ENCODE assay signal across 9 cellular contexts in the genomic region with DNA sequence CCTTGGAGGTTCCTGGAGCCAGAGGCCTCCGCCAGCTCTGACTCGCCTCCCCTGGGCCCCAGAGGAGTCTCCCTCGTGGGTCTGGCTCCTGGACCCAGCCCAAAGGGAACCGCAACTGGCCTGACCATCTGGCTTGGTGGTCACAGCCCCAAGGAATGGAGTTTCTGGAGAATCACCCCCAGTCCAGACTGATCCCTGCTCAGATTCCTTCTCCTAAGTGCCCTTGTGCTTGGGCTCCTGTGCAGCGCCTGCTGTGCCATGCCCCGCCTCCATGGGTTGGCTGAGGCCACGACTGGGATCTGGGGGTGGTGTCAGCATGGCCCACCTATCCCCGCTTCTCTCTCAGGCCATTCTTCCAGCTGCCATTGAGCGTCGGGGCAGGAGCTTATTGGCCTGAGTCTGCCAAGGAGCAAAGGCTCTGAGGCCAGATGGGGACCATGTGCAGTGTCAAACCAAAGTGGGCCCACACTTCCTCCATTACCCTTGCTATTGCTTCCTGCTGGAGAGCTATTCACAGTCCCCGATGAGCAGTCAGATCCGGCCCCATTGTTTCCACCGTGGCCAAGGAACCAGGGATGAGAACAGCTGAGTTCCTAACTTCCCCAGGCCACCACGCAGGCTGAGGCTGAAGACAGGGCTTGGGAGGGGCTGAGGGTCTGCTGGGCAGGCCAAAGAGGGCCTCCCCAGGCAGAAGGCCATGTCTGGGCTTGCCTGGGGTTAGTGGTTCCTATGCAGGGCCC. TPM values are rescaled to one million over a fixed set of nuclear protein-coding genes. Genes with fewer than 3 reads are reported as not detected.
DNase-seq lines count a peak whose midpoint lies in the region; ATAC-seq, FAIRE-seq and TF ChIP-seq lines count a peak whose summit lies in the region.
"Had no signal": no experiment of that assay in that cellular context is flagged by ENCODE, and none has a peak within 500 bp of the region (broad histone marks: within the 10 kb centered on the region; RNA-seq: fewer than 3 reads in every experiment).

No MANE protein-coding gene starts in this region.

- no peak overlapping the region for H3K4me3 ChIP-seq in endothelial cell of umbilical vein (replicated peaks in 1 of 3; ENCODE audit: insufficient read depth in 1 of 3, low read depth in 1 of 3, low read length in 3 of 3)

- no peaks in the 10 kb centered on the region for H3K27me3 Mint-ChIP-seq in osteocyte (ENCODE audit: unreplicated experiment)

- peak overlapping the region; percentile 6 for H3K4me2 ChIP-seq in endothelial cell of umbilical vein (ENCODE audit: insufficient read depth, low read length)

- peak overlapping the region; percentile 93 for H3K27ac Mint-ChIP-seq in osteocyte (ENCODE audit: unreplicated experiment)

- no peaks in the 10 kb centered on the region for H3K9me3 ChIP-seq in endothelial cell of umbilical vein (replicated peaks; ENCODE audit: control insufficient read depth, insufficient read depth, low read length)

- H3K79me2 ChIP-seq in endothelial cell of umbilical vein (ENCODE audit: control insufficient read depth, insufficient read depth, low read length) = no peaks in the 10 kb centered on the region

- no peaks in the 10 kb centered on the region for H3K9me3 Mint-ChIP-seq in osteocyte (ENCODE audit: unreplicated experiment)

- peaks cover 16% of the 10 kb centered on the region for H3K4me1 ChIP-seq in endothelial cell of umbilical vein (ENCODE audit: control insufficient read depth, extremely low read depth, insufficient read depth, low read length)

- H3K9me1 ChIP-seq in endothelial cell of umbilical vein (replicated peaks; ENCODE audit: control insufficient read depth, extremely low read depth, insufficient read depth, low read length) = no peaks in the 10 kb centered on the region

- no peaks in the 10 kb centered on the region for H3K36me3 ChIP-seq in endothelial cell of umbilical vein (ENCODE audit: control insufficient read depth in 2 of 2, extremely low read depth in 1 of 2, insufficient read depth in 2 of 2, low read length in 2 of 2)

- no peak overlapping the region for H3K9ac ChIP-seq in endothelial cell of umbilical vein (replicated peaks; ENCODE audit: extremely low read depth, insufficient read depth, low read length)

- TF ChIP-seq POLR2A in endothelial cell of umbilical vein (IDR thresholded peaks at IDR 0.05; ENCODE audit: low read depth, low read length) = peak; percentile 30

- no peaks in the 10 kb centered on the region for H4K20me1 ChIP-seq in endothelial cell of umbilical vein (replicated peaks; ENCODE audit: control insufficient read depth, extremely low read depth, insufficient read depth, low read length)

- dilution Hi-C loops in endothelial cell of umbilical vein (cut with MboI; ENCODE audit: extremely low pct_ligation_motif_present, low sequenced_read_pairs) = no loop called here

- no peak overlapping the region for H3K4me3 Mint-ChIP-seq in osteocyte (ENCODE audit: unreplicated experiment)

- CTCF ChIA-PET in endothelial cell of umbilical vein (lab: Charles Lee) = interaction anchor here (1.1 to 2.3 kb wide), 7 partner anchors 30 to 228 kb away, joined by 4 to 15 read pairs (median 5); a partner anchor contains a TSS

- H3K4me1 Mint-ChIP-seq in osteocyte (ENCODE audit: unreplicated experiment) = peaks cover 56% of the 10 kb centered on the region

- BruUV-seq in endothelial cell of umbilical vein (replicated peaks; lab: Mats Ljungman, UMichigan) = no TSS peak

- peak; percentile 82 for DNase-seq in EL
- DNase-seq in RPMI7951 (ENCODE audit: low read depth) = peak; percentile 97
- DNase-seq in endothelial cell of umbilical vein (ENCODE audit: low read depth, low spot score) = peak; percentile 84
- DNase-seq in osteocyte (ENCODE audit: extremely low spot score, unreplicated experiment) = no peak
- no peak for DNase-seq in NOMO-1 treated with dmso at 0.1 percent for 144 hours (lab: John Stamatoyannopoulos, UW; ENCODE audit: unreplicated experiment)

- no peak overlapping the region for H2AFZ ChIP-seq in endothelial cell of umbilical vein (ENCODE audit: low read depth, low read length)

- intact Hi-C loops in endothelial cell of umbilical vein (cut with micrococcal nuclease) = loop anchor here (2.0 to 5.0 kb wide), 3 partner anchors 39 to 229 kb away; no protein-coding TSS in a partner anchor

- H3K27me3 ChIP-seq in endothelial cell of umbilical vein (ENCODE audit: control insufficient read depth in 2 of 2, insufficient read depth in 2 of 2, low read length in 2 of 2) = peaks cover 42 to 44% of the 10 kb centered on the region in 2 experiments

- peaks cover 4% of the 10 kb centered on the region for H3K36me3 Mint-ChIP-seq in osteocyte (ENCODE audit: unreplicated experiment)

- H3K27ac ChIP-seq in endothelial cell of umbilical vein (ENCODE audit: insufficient read depth, low read depth, low read length) = no peak overlapping the region

- ATAC-seq in HG02588 (IDR thresholded peaks at IDR 0.05; ENCODE audit: unreplicated experiment) = no peak
- ATAC-seq in GM18517 (IDR thresholded peaks at IDR 0.05; ENCODE audit: unreplicated experiment) = no peak
- no peak for ATAC-seq in HG02642 (IDR thresholded peaks at IDR 0.05; ENCODE audit: poor library complexity, unreplicated experiment)

- POLR2A ChIA-PET in endothelial cell of umbilical vein (lab: Charles Lee) = no interaction called here

- FAIRE-seq in endothelial cell of umbilical vein (lab: Jason Lieb, UNC) = peak; percentile 99

- TF ChIP-seq CTCF in endothelial cell of umbilical vein (IDR thresholded peaks at IDR 0.05; ENCODE audit: extremely low read depth in 1 of 2, insufficient read depth in 1 of 2, low read depth in 1 of 2, low read length in 2 of 2) = no peak
- no peak for TF ChIP-seq CTCF in osteocyte (IDR thresholded peaks at IDR 0.05)

TF ChIP-seq in endothelial cell of umbilical vein, 7 proteins besides CTCF, POLR2A, EP300 and RAD21:
- peak; percentile 89 for TF ChIP-seq MYC (IDR thresholded peaks at IDR 0.05; ENCODE audit: low read depth, low read length)
- peak; percentile 95 for TF ChIP-seq POLR2AphosphoS5 (IDR thresholded peaks at IDR 0.05; ENCODE audit: insufficient read depth, low read depth, low read length)
- TF ChIP-seq JUN (IDR thresholded peaks at IDR 0.05; ENCODE audit: borderline replicate concordance, insufficient read depth, insufficient read length, low read depth) = peak; percentile 18
- no peak for TF ChIP-seq EZH2 (IDR thresholded peaks at IDR 0.05; ENCODE audit: borderline replicate concordance, low read depth, low read length, severe bottlenecking)
- TF ChIP-seq GATA2 (IDR thresholded peaks at IDR 0.05; ENCODE audit: insufficient read depth, insufficient read length, low read depth, low read length) = no peak
- TF ChIP-seq, protein P1, sequence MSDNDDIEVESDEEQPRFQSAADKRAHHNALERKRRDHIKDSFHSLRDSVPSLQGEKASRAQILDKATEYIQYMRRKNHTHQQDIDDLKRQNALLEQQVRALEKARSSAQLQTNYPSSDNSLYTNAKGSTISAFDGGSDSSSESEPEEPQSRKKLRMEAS (IDR thresholded peaks at IDR 0.05; ENCODE audit: insufficient read depth, insufficient read length) = peak; percentile 68
TF ChIP-seq in endothelial cell of umbilical vein: peak in this region for 4.

RNA-seq across cellular contexts. Expression of a gene that starts 19.0 kb away (rescaled TPM):
- 31.4 and 52.5 TPM in 2 replicates for total RNA-seq in RPMI7951 (2014; rRNA removed; shearing (Covaris generic))
- not detected in 2 replicates for total RNA-seq in endothelial cell of umbilical vein
- polyA plus RNA-seq in endothelial cell of umbilical vein = not detected in 2 replicates
- not detected in 2 replicates for polyA plus RNA-seq in endothelial cell of umbilical vein (2011; cell fraction: cytosol; rRNA removed)
- not detected in 2 replicates for polyA plus RNA-seq in endothelial cell of umbilical vein (2011; cell fraction: nucleus; rRNA removed)
- polyA plus RNA-seq in endothelial cell of umbilical vein (2012) = 0.04 TPM in 1 of 2 replicates, not detected in the other
- polyA minus RNA-seq in endothelial cell of umbilical vein = not detected in 2 replicates
- polyA minus RNA-seq in endothelial cell of umbilical vein (2011; cell fraction: cytosol; rRNA and poly(A)+ RNA removed) = 16.2 TPM
- 0.10 TPM in 1 of 2 replicates, not detected in the other for polyA minus RNA-seq in endothelial cell of umbilical vein (2011; cell fraction: nucleus; rRNA and poly(A)+ RNA removed)
- total RNA-seq in osteocyte = 43.3 and 48.1 TPM in 2 replicates
- total RNA-seq: T-helper 2 cell treated with Interferon-gamma antibody and Interleukin-4, amounts not matched to agents 100 ng/mL and 5 ng/mL, for 36 hours had no signal

RNA-seq across cellular contexts. Expression of a gene that starts 46.0 kb away (rescaled TPM):
- total RNA-seq in RPMI7951 (2014; rRNA removed; shearing (Covaris generic)) = 7.1 and 8.1 TPM in 2 replicates
- total RNA-seq in endothelial cell of umbilical vein (10.6 and 12.6 TPM in 2 replicates), osteocyte (36.3 and 36.7 TPM in 2 replicates)
- polyA plus RNA-seq in endothelial cell of umbilical vein = 7.9 and 9.7 TPM in 2 replicates
- 7.6 and 8.1 TPM in 2 replicates for polyA plus RNA-seq in endothelial cell of umbilical vein (2011; cell fraction: cytosol; rRNA removed)
- polyA plus RNA-seq in endothelial cell of umbilical vein (2011; cell fraction: nucleus; rRNA removed) = 12.6 and 13.7 TPM in 2 replicates
- polyA plus RNA-seq in endothelial cell of umbilical vein (2012) = 8.2 and 10.6 TPM in 2 replicates
- 15.7 and 18.5 TPM in 2 replicates for polyA minus RNA-seq in endothelial cell of umbilical vein
- polyA minus RNA-seq in endothelial cell of umbilical vein (2011; cell fraction: cytosol; rRNA and poly(A)+ RNA removed) = 9.4 TPM
- 8.1 and 12.2 TPM in 2 replicates for polyA minus RNA-seq in endothelial cell of umbilical vein (2011; cell fraction: nucleus; rRNA and poly(A)+ RNA removed)

RNA-seq across cellular contexts. Expression of a gene that starts 53.6 kb away (rescaled TPM):
- 127 and 153 TPM in 2 replicates for total RNA-seq in RPMI7951 (2014; rRNA removed; shearing (Covaris generic))
- total RNA-seq in endothelial cell of umbilical vein = 35.5 and 41.3 TPM in 2 replicates
- polyA plus RNA-seq in endothelial cell of umbilical vein = 64.0 and 74.4 TPM in 2 replicates
- 38.1 and 38.8 TPM in 2 replicates for polyA plus RNA-seq in endothelial cell of umbilical vein (2011; cell fraction: cytosol; rRNA removed)
- 15.5 and 17.6 TPM in 2 replicates for polyA plus RNA-seq in endothelial cell of umbilical vein (2011; cell fraction: nucleus; rRNA removed)
- polyA plus RNA-seq in endothelial cell of umbilical vein (2012) = 25.5 and 32.4 TPM in 2 replicates
- 11.1 and 14.6 TPM in 2 replicates for polyA minus RNA-seq in endothelial cell of umbilical vein
- polyA minus RNA-seq in endothelial cell of umbilical vein (2011; cell fraction: cytosol; rRNA and poly(A)+ RNA removed) = 71.5 TPM
- polyA minus RNA-seq in endothelial cell of umbilical vein (2011; cell fraction: nucleus; rRNA and poly(A)+ RNA removed) = 6.0 and 9.5 TPM in 2 replicates
- total RNA-seq in osteocyte = 31.9 and 36.5 TPM in 2 replicates

Comparison
In these comparisons a context has a peak if more than half of its experiments do, and no peak if none do; other contexts are left out.
1. DNase-seq: peak in EL (single experiment), RPMI7951 (single experiment) and endothelial cell of umbilical vein (single experiment); none in osteocyte (single experiment) and NOMO-1 treated with dmso at 0.1 percent for 144 hours (single experiment).
2. RNA of a gene that starts 19.0 kb away (total RNA-seq): 43.3 to 48.1 TPM in osteocyte and 31.4 to 52.5 TPM in RPMI7951; not detected in endothelial cell of umbilical vein; every median in the first group is over 10 times any median in the second.